In genomic region chr13:31073859-31074718, GRCh38 we compare ENCODE assay signal across 8 cellular contexts.
DNase-seq lines count a peak whose midpoint lies in the region; ATAC-seq and TF ChIP-seq lines count a peak whose summit lies in the region.

No MANE protein-coding gene starts in this region.

- peaks cover 19% of the 10 kb centered on the region for H3K4me1 Mint-ChIP-seq in T-helper 1 cell treated with Interleukin-12 subunit alpha and Interleukin-12 subunit beta and Interleukin-4 antibody, amounts not matched to agents 30 μg/mL and 1 μg/mL, for 36 hours (ENCODE audit: low read depth)

- no peak overlapping the region for H3K27ac ChIP-seq in coronary artery

- H3K9me3 Mint-ChIP-seq in T-helper 1 cell treated with Interleukin-12 subunit alpha and Interleukin-12 subunit beta and Interleukin-4 antibody, amounts not matched to agents 30 μg/mL and 1 μg/mL, for 36 hours, result peaks cover 9% of the 10 kb centered on the region

- no peak overlapping the region for H3K4me3 Mint-ChIP-seq in T-helper 1 cell treated with Interleukin-12 subunit alpha and Interleukin-12 subunit beta and Interleukin-4 antibody, amounts not matched to agents 30 μg/mL and 1 μg/mL, for 36 hours

- H3K27me3 Mint-ChIP-seq in T-helper 1 cell treated with Interleukin-12 subunit alpha and Interleukin-12 subunit beta and Interleukin-4 antibody, amounts not matched to agents 30 μg/mL and 1 μg/mL, for 36 hours (ENCODE audit: low read depth), result no peaks in the 10 kb centered on the region

- DNase-seq in activated naive CD4-positive, alpha-beta T cell treated with Interleukin-2 at 50 U/mL for 16 hours, result peak; percentile 42
- DNase-seq in activated naive CD4-positive, alpha-beta T cell treated with anti-CD3 and anti-CD28 coated beads, Interleukin-2, amount 50 U/mL, for 16 hours, result no peak
- peak; percentile 57 for DNase-seq in left kidney (ENCODE audit: low read depth, low spot score)
- DNase-seq in DMS153 treated with DMSO at 0.1 percent for 48 hours (lab: John Stamatoyannopoulos, UW; ENCODE audit: unreplicated experiment), result no peak
- DNase-seq in coronary artery (ENCODE audit: low spot score), result no peak
- DNase-seq in cerebellar cortex (ENCODE audit: low spot score), result no peak

- peak overlapping the region; percentile 67 for H3K27ac Mint-ChIP-seq in T-helper 1 cell treated with Interleukin-12 subunit alpha and Interleukin-12 subunit beta and Interleukin-4 antibody, amounts not matched to agents 30 μg/mL and 1 μg/mL, for 36 hours

- H3K4me3 ChIP-seq in coronary artery, result no peak overlapping the region

- no peak for TF ChIP-seq CTCF in coronary artery (IDR thresholded peaks at IDR 0.05)

- no peaks in the 10 kb centered on the region for H3K36me3 Mint-ChIP-seq in T-helper 1 cell treated with Interleukin-12 subunit alpha and Interleukin-12 subunit beta and Interleukin-4 antibody, amounts not matched to agents 30 μg/mL and 1 μg/mL, for 36 hours (ENCODE audit: low read depth)

- peak; percentile 92 for ATAC-seq in HG02884 (IDR thresholded peaks at IDR 0.05; ENCODE audit: unreplicated experiment)

Comparison
In these comparisons a context has a peak if more than half of its experiments do, and no peak if none do; other contexts are left out.
1. DNase-seq: peak in activated naive CD4-positive, alpha-beta T cell treated with Interleukin-2 at 50 U/mL for 16 hours (single experiment) and left kidney (single experiment); none in activated naive CD4-positive, alpha-beta T cell treated with anti-CD3 and anti-CD28 coated beads, Interleukin-2, amount 50 U/mL, for 16 hours (single experiment), DMS153 treated with DMSO at 0.1 percent for 48 hours (single experiment), coronary artery (single experiment) and cerebellar cortex (single experiment).